ENCODE assay signal across 8 cellular contexts in genomic region chr17:76182016-76182764, GRCh38. TPM values are rescaled to one million over a fixed set of nuclear protein-coding genes. Genes with fewer than 3 reads are reported as not detected.
DNase-seq lines count a peak whose midpoint lies in the region; ATAC-seq and TF ChIP-seq lines count a peak whose summit lies in the region.

No MANE protein-coding gene starts in this region.

- DNase-seq in EL (peak; percentile 90), NCI-H345 treated with DMSO at 0.1 percent for 48 hours (lab: John Stamatoyannopoulos, UW; ENCODE audit: unreplicated experiment) (peak; percentile 78), MCF 10A (ENCODE audit: unreplicated experiment) (peak; percentile 91), inferior parietal cortex (ENCODE audit: extremely low spot score) (peak; percentile 91)
- DNase-seq in stimulated activated CD4-positive, alpha-beta T cell treated with anti-CD3 and anti-CD28 coated beads, Interleukin-15, amount 100 ng/mL, for 24 hours, result peak; percentile 96

- H3K4me3 Mint-ChIP-seq in MCF 10A (ENCODE audit: unreplicated experiment), result no peak overlapping the region

- intact Hi-C loops in MCF 10A (cut with micrococcal nuclease), result loop anchor here (1.0 to 5.0 kb wide), 3 partner anchors 61 to 275 kb away; no protein-coding TSS in a partner anchor

- H3K9me3 Mint-ChIP-seq in MCF 10A (ENCODE audit: unreplicated experiment), result no peaks in the 10 kb centered on the region

- TF ChIP-seq CTCF in VCaP (conservative IDR thresholded peaks at IDR 0.05) (peak; percentile 94), MCF 10A (IDR thresholded peaks at IDR 0.05; ENCODE audit: unreplicated experiment) (peak; percentile 73)

- CTCF ChIA-PET in MCF 10A (lab: Yijun Ruan, JAX), result interaction anchor here (0.5 to 4.5 kb wide), 23 partner anchors 9 to 215 kb away, joined by 3 to 23 read pairs (median 4); no protein-coding TSS in a partner anchor

- H3K27ac Mint-ChIP-seq in MCF 10A (ENCODE audit: low read depth, unreplicated experiment), result peak overlapping the region; percentile 12

- H3K27me3 Mint-ChIP-seq in MCF 10A (ENCODE audit: insufficient read depth, unreplicated experiment), result no peaks in the 10 kb centered on the region

- no peaks in the 10 kb centered on the region for H3K4me1 Mint-ChIP-seq in MCF 10A (ENCODE audit: insufficient read depth, unreplicated experiment)

- ATAC-seq in HG03103 (IDR thresholded peaks at IDR 0.05; ENCODE audit: low read depth, unreplicated experiment) (peak; percentile 60), GM21423 (IDR thresholded peaks at IDR 0.05; ENCODE audit: unreplicated experiment) (no peak)

- H3K27ac ChIP-seq in VCaP, result peak overlapping the region; percentile 54; the same call in 1 of the 2 replicates

- H3K36me3 Mint-ChIP-seq in MCF 10A (ENCODE audit: insufficient read depth, unreplicated experiment), result no peaks in the 10 kb centered on the region

- POLR2A ChIA-PET in MCF 10A (lab: Yijun Ruan, JAX), result interaction anchor here (0.6 to 1.5 kb wide), 10 partner anchors 10 to 490 kb away, joined by 3 to 6 read pairs (median 3); partner anchors contain the start of gene UBALD2

- BruUV-seq in MCF 10A (replicated peaks; lab: Mats Ljungman, UMichigan), result no TSS peak

RNA-seq across cellular contexts. Expression of gene FOXJ1, which starts 41.1 kb away (rescaled TPM):
- not detected in 2 replicates for total RNA-seq in MCF 10A (2022)

RNA-seq across cellular contexts. Expression of gene RNF157, which starts 58.1 kb away (rescaled TPM):
- total RNA-seq in MCF 10A (2022), result 0.17 and 0.44 TPM in 2 replicates
